Comparison of ENCODE assay signal across 17 cellular contexts in genomic region chr15:43266386-43266785, GRCh38. TPM values are rescaled to one million over a fixed set of nuclear protein-coding genes. Genes with fewer than 3 reads are reported as not detected.
DNase-seq lines count a peak whose midpoint lies in the region; TF ChIP-seq lines count a peak whose summit lies in the region.
"Had no signal": no experiment of that assay in that cellular context is flagged by ENCODE, and none has a peak within 500 bp of the region (broad histone marks: within the 10 kb centered on the region; RNA-seq: fewer than 3 reads in every experiment).

No MANE protein-coding gene starts in this region.

- H3K4me3 Mint-ChIP-seq in MCF 10A (ENCODE audit: unreplicated experiment) (no peak overlapping the region), type B pancreatic cell (no peak overlapping the region)
- H3K4me3 Mint-ChIP-seq: CD8-positive, alpha-beta memory T cell had no signal

- H4K20me1 ChIP-seq in mammary epithelial cell (ENCODE audit: insufficient read depth, low read length) = no peaks in the 10 kb centered on the region
- H4K20me1 ChIP-seq: BLaER1 had no signal

- H3K9ac ChIP-seq in mammary epithelial cell (ENCODE audit: insufficient read depth, low read length) = no peak overlapping the region
- H3K9ac ChIP-seq: BLaER1 had no signal

- CTCF ChIA-PET in MCF 10A (lab: Yijun Ruan, JAX) (interaction anchor here (0.6 to 4.6 kb wide), 4 partner anchors 19 to 63 kb away, joined by 4 to 41 read pairs (median 20); no protein-coding TSS in a partner anchor), mammary epithelial cell (lab: Charles Lee; ENCODE audit: low non-redundant PET) (interaction anchor here (0.5 to 0.7 kb wide), 2 partner anchors 47 to 244 kb away, joined by 4 to 6 read pairs; no protein-coding TSS in a partner anchor)

- peak overlapping the region; percentile 13 for H3K27ac Mint-ChIP-seq in MCF 10A (ENCODE audit: low read depth, unreplicated experiment)
- peak overlapping the region; percentile 83 for H3K27ac Mint-ChIP-seq in type B pancreatic cell
- H3K27ac Mint-ChIP-seq: CD8-positive, alpha-beta memory T cell had no signal

- H3K9me3 Mint-ChIP-seq in MCF 10A (ENCODE audit: unreplicated experiment) = no peaks in the 10 kb centered on the region
- H3K9me3 Mint-ChIP-seq in type B pancreatic cell = no peaks in the 10 kb centered on the region
- H3K9me3 Mint-ChIP-seq: CD8-positive, alpha-beta memory T cell had no signal

- dilution Hi-C loops in mammary epithelial cell (cut with HindIII; ENCODE audit: low sequenced_read_pairs) = loop anchor here (5.0 kb wide), 2 partner anchors 51 to 54 kb away; no protein-coding TSS in a partner anchor

- no peak for DNase-seq in MCF 10A (ENCODE audit: unreplicated experiment)
- no peak for DNase-seq in mammary epithelial cell
- DNase-seq in epithelial cell of prostate (ENCODE audit: low read depth, low spot score) = no peak
- DNase-seq in type B pancreatic cell (ENCODE audit: extremely low spot score, unreplicated experiment) = no peak
- DNase-seq in stimulated activated CD4-positive, alpha-beta T cell treated with anti-CD3 and anti-CD28 coated beads, Interleukin-1b, Interleukin-23, amount 100 ng/mL, for 48 hours = no peak
- DNase-seq in foreskin melanocyte = no peak
- no peak for DNase-seq in GDM1 (lab: John Stamatoyannopoulos, UW)
- DNase-seq: 8988T; AML-193; Caco-2; CD8-positive, alpha-beta memory T cell; DMS53; GOT3 had no signal

- H3K36me3 ChIP-seq in mammary epithelial cell (ENCODE audit: insufficient read depth, low read length) (no peaks in the 10 kb centered on the region), neutrophil (no peaks in the 10 kb centered on the region)
- H3K36me3 ChIP-seq: BLaER1, HAP-1 had no signal

- intact Hi-C loops in MCF 10A (cut with micrococcal nuclease) (no loop called here), mammary epithelial cell (cut with micrococcal nuclease) (no loop called here)

- H3K4me2 ChIP-seq in mammary epithelial cell (ENCODE audit: insufficient read depth, low read depth, low read length) = no peak overlapping the region
- H3K4me2 ChIP-seq: BLaER1 had no signal

- H3K27ac ChIP-seq in mammary epithelial cell (ENCODE audit: insufficient read depth, low read depth, low read length) (no peak overlapping the region), epithelial cell of prostate (peak overlapping the region; percentile 17), neutrophil (peak overlapping the region; percentile 31)
- H3K27ac ChIP-seq: BLaER1, HL-60 had no signal

- in situ Hi-C loops in mammary epithelial cell (cut with MboI; ENCODE audit: low sequenced_read_pairs in 2 of 2) = no loop called here

- H3K36me3 Mint-ChIP-seq in MCF 10A (ENCODE audit: insufficient read depth, unreplicated experiment) = no peaks in the 10 kb centered on the region
- H3K36me3 Mint-ChIP-seq in type B pancreatic cell = no peaks in the 10 kb centered on the region
- H3K36me3 Mint-ChIP-seq: CD8-positive, alpha-beta memory T cell had no signal

- peaks cover 16% of the 10 kb centered on the region for H3K4me1 Mint-ChIP-seq in MCF 10A (ENCODE audit: insufficient read depth, unreplicated experiment)
- H3K4me1 Mint-ChIP-seq in type B pancreatic cell (ENCODE audit: unreplicated experiment) = no peaks in the 10 kb centered on the region

- POLR2A ChIA-PET in MCF 10A (lab: Yijun Ruan, JAX) = interaction anchor here (0.6 to 2.2 kb wide), 7 partner anchors 15 to 141 kb away, joined by 3 to 7 read pairs (median 5); no protein-coding TSS in a partner anchor

- no peaks in the 10 kb centered on the region for H3K79me2 ChIP-seq in mammary epithelial cell (ENCODE audit: insufficient read depth, low read length)

- WGBS in mammary epithelial cell (ENCODE audit: low coverage, missing lambda C conversion rate) = 94% methylated on average over 2 of the region's 2 CpGs

- no peak for TF ChIP-seq CTCF in MCF 10A (IDR thresholded peaks at IDR 0.05; ENCODE audit: unreplicated experiment)
- no peak for TF ChIP-seq CTCF in mammary epithelial cell (conservative IDR thresholded peaks at IDR 0.05 in 1 of 2, IDR thresholded peaks at IDR 0.05 in 1 of 2; ENCODE audit: extremely low read depth in 1 of 2, insufficient read depth in 1 of 2, low read depth in 1 of 2, low read length in 2 of 2)
- no peak for TF ChIP-seq CTCF in neutrophil (IDR thresholded peaks at IDR 0.05)
- no peak for TF ChIP-seq CTCF in type B pancreatic cell (conservative IDR thresholded peaks at IDR 0.05)

- H3K9me3 ChIP-seq in mammary epithelial cell (replicated peaks; ENCODE audit: insufficient read depth, low read length) (no peaks in the 10 kb centered on the region), neutrophil (no peaks in the 10 kb centered on the region)
- H3K9me3 ChIP-seq: Caco-2, HAP-1 had no signal

- H3K4me1 ChIP-seq in mammary epithelial cell (ENCODE audit: insufficient read depth, low read length) = peaks cover 4% of the 10 kb centered on the region
- H3K4me1 ChIP-seq in neutrophil (ENCODE audit: control insufficient read depth in 1 of 2, insufficient read depth in 1 of 2, low read depth in 1 of 2, low read length in 1 of 2) = peaks cover 42 to 50% of the 10 kb centered on the region in 2 experiments
- H3K4me1 ChIP-seq: Caco-2, HAP-1 had no signal

- no peak overlapping the region for H2AFZ ChIP-seq in mammary epithelial cell (ENCODE audit: low read depth, low read length)

- no TSS peak for BruUV-seq in MCF 10A (replicated peaks; lab: Mats Ljungman, UMichigan)
- no TSS peak for BruUV-seq in mammary epithelial cell (replicated peaks; lab: Mats Ljungman, UMichigan)

- H3K4me3 ChIP-seq in mammary epithelial cell (replicated peaks in 1 of 3; ENCODE audit: insufficient read depth in 1 of 3, low read depth in 2 of 3, low read length in 3 of 3) (no peak overlapping the region), neutrophil (ENCODE audit: low read depth in 1 of 2, low read length in 1 of 2) (no peak overlapping the region)
- H3K4me3 ChIP-seq: BLaER1, HAP-1 had no signal

- H3K27me3 Mint-ChIP-seq in MCF 10A (ENCODE audit: insufficient read depth, unreplicated experiment) (peaks cover 36% of the 10 kb centered on the region), type B pancreatic cell (peaks cover 67% of the 10 kb centered on the region)

- no peaks in the 10 kb centered on the region for H3K27me3 ChIP-seq in mammary epithelial cell (ENCODE audit: insufficient read depth, low read length)
- H3K27me3 ChIP-seq in neutrophil = no peaks in the 10 kb centered on the region
- H3K27me3 ChIP-seq: BLaER1 had no signal

RNA-seq across cellular contexts. Expression of gene TGM5, which starts 0.3 kb away (rescaled TPM):
- total RNA-seq in MCF 10A (2022) (0.12 TPM in 1 of 2 replicates, not detected in the other), mammary epithelial cell (1 to 10 TPM in 1 of 2 donors, not detected in 1; 1.2 TPM), type B pancreatic cell (ENCODE audit: low replicate concordance) (0.22 and 0.71 TPM in 2 replicates)
- polyA plus RNA-seq in mammary epithelial cell = not detected
- not detected for polyA minus RNA-seq in mammary epithelial cell
- total RNA-seq: Caco-2 had no signal
- polyA plus RNA-seq: CD8-positive, alpha-beta memory T cell had no signal

RNA-seq across cellular contexts. Expression of gene TGM7, which starts 35.7 kb away (rescaled TPM):
- total RNA-seq in MCF 10A (2022) (not detected in 2 replicates), mammary epithelial cell (not detected), type B pancreatic cell (ENCODE audit: low replicate concordance) (not detected in 2 replicates)
- not detected for polyA plus RNA-seq in mammary epithelial cell
- polyA minus RNA-seq in mammary epithelial cell = not detected
- total RNA-seq: Caco-2; CD8-positive, alpha-beta memory T cell had no signal
- polyA plus RNA-seq: CD8-positive, alpha-beta memory T cell had no signal

RNA-seq across cellular contexts. Expression of gene EPB42, which starts 45.6 kb away (rescaled TPM):
- total RNA-seq in MCF 10A (2022) = not detected in 2 replicates
- total RNA-seq in mammary epithelial cell = not detected
- not detected for polyA plus RNA-seq in mammary epithelial cell
- polyA minus RNA-seq in mammary epithelial cell = not detected
- total RNA-seq in type B pancreatic cell (ENCODE audit: low replicate concordance) = not detected in 2 replicates
- total RNA-seq: Caco-2; CD8-positive, alpha-beta memory T cell had no signal
- polyA plus RNA-seq: CD8-positive, alpha-beta memory T cell had no signal
